ENCODE assay signal across 8 cellular contexts in the genomic region with DNA sequence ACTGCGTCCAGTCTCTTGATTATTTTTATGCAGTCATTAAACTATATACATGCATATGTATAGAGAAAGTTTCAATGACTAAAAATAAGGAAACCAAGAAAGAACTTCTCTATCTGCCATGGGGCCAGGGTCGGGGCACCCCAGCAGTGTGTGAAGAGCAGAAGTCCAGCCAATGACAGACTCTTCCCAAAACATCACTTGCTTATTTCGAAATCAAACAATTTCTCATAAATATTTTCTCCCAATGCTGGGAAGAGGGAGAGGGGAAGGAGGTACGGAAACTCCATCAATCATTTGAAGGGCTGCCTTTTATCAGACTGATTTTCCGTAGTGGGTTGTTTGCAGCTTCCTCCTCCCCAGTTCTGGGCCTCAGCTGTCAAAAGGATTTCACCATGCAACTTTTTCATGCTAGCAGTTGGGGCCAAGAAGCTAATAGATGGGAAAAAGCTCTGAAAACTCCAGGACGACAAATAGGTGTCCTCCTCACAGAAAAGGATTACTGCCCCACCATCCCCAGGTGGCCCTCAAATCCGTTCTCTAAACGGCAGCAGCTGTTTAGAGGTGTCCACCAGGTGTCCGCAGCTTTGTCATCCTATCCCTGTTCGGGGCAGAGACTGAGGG. TPM values are rescaled to one million over a fixed set of nuclear protein-coding genes. Genes with fewer than 3 reads are reported as not detected.
DNase-seq lines count a peak whose midpoint lies in the region; ATAC-seq and TF ChIP-seq lines count a peak whose summit lies in the region.

No MANE protein-coding gene starts in this region.

- DNase-seq in A673 (ENCODE audit: low spot score), result peak; percentile 33
- DNase-seq in H9, result no peak
- no peak for DNase-seq in activated B cell treated with CpG ODN at 0.5 μM for 24 hours
- no peak for DNase-seq in COR-L47 (lab: John Stamatoyannopoulos, UW)
- DNase-seq in dermis blood vessel endothelial cell, result no peak

- peaks cover 5% of the 10 kb centered on the region; the same call in 1 of the 2 replicates for H3K79me2 ChIP-seq in H9 (ENCODE audit: insufficient read depth, low read length)

- no peak overlapping the region for H4K91ac ChIP-seq in H9 (ENCODE audit: insufficient read length, low read depth, low read length)

- no peaks in the 10 kb centered on the region for H3K9me3 ChIP-seq in A673 (ENCODE audit: low read depth, low read length, poor library complexity, severe bottlenecking)
- no peaks in the 10 kb centered on the region for H3K9me3 ChIP-seq in H9 (ENCODE audit: control insufficient read depth, low read depth, low read length)
- no peaks in the 10 kb centered on the region for H3K9me3 ChIP-seq in iPS-18c (ENCODE audit: control insufficient read depth, insufficient read depth, low read length)
- H3K9me3 ChIP-seq in stomach smooth muscle (ENCODE audit: control insufficient read depth in 2 of 2, low read length in 2 of 2), result no peaks in the 10 kb centered on the region

- H2BK5ac ChIP-seq in H9 (ENCODE audit: insufficient read length, low read length), result no peak overlapping the region

- POLR2A ChIA-PET in A673 (lab: Charles Lee; ENCODE audit: low non-redundant PET) (no interaction called here), activated B cell treated with CpG ODN at 0.5 μM for 24 hours (lab: Charles Lee) (interaction anchor here (0.6 to 4.1 kb wide), 13 partner anchors 9 to 874 kb away, joined by 3 to 27 read pairs (median 5); partner anchors contain the start of genes CDK9, ST6GALNAC4, ST6GALNAC6 and TOR2A)

- H4K8ac ChIP-seq in H9 (replicated peaks; ENCODE audit: insufficient read length, low read depth, low read length), result no peak overlapping the region

- no peaks in the 10 kb centered on the region for H4K20me1 ChIP-seq in H9 (ENCODE audit: control insufficient read depth, insufficient read depth, insufficient read length)

- H3K4ac ChIP-seq in H9 (ENCODE audit: low read depth, low read length), result no peak overlapping the region

- ATAC-seq in activated B cell treated with CpG ODN at 0.5 μM for 24 hours (ENCODE audit: low read depth) (no peak), esophagus mucosa (no peak)

- no peak overlapping the region for H3K23ac ChIP-seq in H9 (ENCODE audit: insufficient read length, low read depth, low read length)

- H3K4me2 ChIP-seq in H9 (ENCODE audit: insufficient read depth, insufficient read length, low read length), result peak overlapping the region; percentile 97

- H3K4me1 ChIP-seq in A673 (ENCODE audit: insufficient read depth, low read length, poor library complexity, severe bottlenecking) (peaks cover 14% of the 10 kb centered on the region), H9 (ENCODE audit: insufficient read depth, low read length) (peaks cover 3% of the 10 kb centered on the region; the same call in 1 of the 2 replicates), stomach smooth muscle (ENCODE audit: control insufficient read depth, insufficient read depth, low read length) (peaks cover 29% of the 10 kb centered on the region)

- intact Hi-C loops in A673 (cut with micrococcal nuclease; ENCODE audit: unreplicated experiment), result loop anchor here (5.0 kb wide), 1 partner anchor 115 kb away; the partner anchor contains the start of gene ST6GALNAC4
- intact Hi-C loops in activated B cell treated with CpG ODN at 0.5 μM for 24 hours (cut with micrococcal nuclease), result loop anchor here (1.0 to 5.0 kb wide), 6 partner anchors 16 to 325 kb away; partner anchors contain the start of genes CDK9, PTGES2, ST6GALNAC4 and TOR2A

- H3K27me3 ChIP-seq in A673 (replicated peaks; ENCODE audit: insufficient read depth, low read depth, low read length, poor library complexity), result no peaks in the 10 kb centered on the region
- H3K27me3 ChIP-seq in H9 (ENCODE audit: insufficient read depth, low read length), result no peaks in the 10 kb centered on the region
- H3K27me3 ChIP-seq in stomach smooth muscle (ENCODE audit: control insufficient read depth in 1 of 2, insufficient read depth in 2 of 2, low read length in 2 of 2), result no peaks in the 10 kb centered on the region

- peaks cover 6% of the 10 kb centered on the region for H3K23me2 ChIP-seq in H9 (ENCODE audit: insufficient read length, low read depth, low read length, poor library complexity, severe bottlenecking)

- H3K4me3 ChIP-seq in A673 (ENCODE audit: low read depth, low read length, poor library complexity, severe bottlenecking) (peak overlapping the region; percentile 97), iPS-18c (ENCODE audit: insufficient read depth, low read depth, low read length) (peak overlapping the region; percentile 71), stomach smooth muscle (ENCODE audit: low read length in 2 of 2) (peak overlapping the region; percentile 54 to 86)

- no peak overlapping the region for H3T11ph ChIP-seq in H9 (ENCODE audit: low read length)

- no peak overlapping the region for H2AFZ ChIP-seq in H9 (ENCODE audit: low read length)

- H3K56ac ChIP-seq in H9 (ENCODE audit: insufficient read length, low read depth, low read length), result no peak overlapping the region

- H3K27ac Mint-ChIP-seq in H9, result peak overlapping the region; percentile 72 to 97 (median 92); a peak in 6 of 7 replicates
- H3K27ac Mint-ChIP-seq in activated B cell treated with CpG ODN at 0.5 μM for 24 hours, result peak overlapping the region; percentile 84

- H3K36me3 Mint-ChIP-seq in H9 (ENCODE audit: insufficient read depth in 1 of 3, low read depth in 3 of 3) (peaks cover 10 to 12% (median 11%) of the 10 kb centered on the region in 3 experiments), activated B cell treated with CpG ODN at 0.5 μM for 24 hours (ENCODE audit: low read depth) (peaks cover 16% of the 10 kb centered on the region)

- H3K9me3 Mint-ChIP-seq in H9, result no peaks in the 10 kb centered on the region
- no peaks in the 10 kb centered on the region for H3K9me3 Mint-ChIP-seq in activated B cell treated with CpG ODN at 0.5 μM for 24 hours

- H3K18ac ChIP-seq in H9 (ENCODE audit: insufficient read length, low read depth, low read length), result peak overlapping the region; percentile 28

- CTCF ChIA-PET in A673 (lab: Charles Lee), result no interaction called here
- CTCF ChIA-PET in activated B cell treated with CpG ODN at 0.5 μM for 24 hours (lab: Charles Lee), result interaction anchor here (0.9 to 1.5 kb wide), 5 partner anchors 15 to 68 kb away, joined by 3 to 5 read pairs (median 3); partner anchors contain the start of genes CDK9 and TOR2A

- H3K4me3 Mint-ChIP-seq in H9 (peak overlapping the region; percentile 77 to 97), activated B cell treated with CpG ODN at 0.5 μM for 24 hours (peak overlapping the region; percentile 85)

- no peak overlapping the region for H2BK15ac ChIP-seq in H9 (ENCODE audit: low read depth, low read length)

- no peak for TF ChIP-seq CTCF in A673 (conservative IDR thresholded peaks at IDR 0.05; ENCODE audit: low read depth, low read length)
- peak; percentile 53; the same call in 2 of the 3 replicates for TF ChIP-seq CTCF in H9 (conservative IDR thresholded peaks at IDR 0.05)
- no peak for TF ChIP-seq CTCF in activated B cell treated with CpG ODN at 0.5 μM for 24 hours (IDR thresholded peaks at IDR 0.05)

- no peak overlapping the region for H4K5ac ChIP-seq in H9 (ENCODE audit: insufficient read length, low read depth, low read length)

- H3K9ac ChIP-seq in H9 (ENCODE audit: extremely low read depth, insufficient read length, low read length) (no peak overlapping the region), stomach smooth muscle (ENCODE audit: low read length in 2 of 2) (peak overlapping the region; percentile 43 to 80)

- peaks cover 8 to 15% of the 10 kb centered on the region in 2 experiments for H3K4me1 Mint-ChIP-seq in H9
- H3K4me1 Mint-ChIP-seq in activated B cell treated with CpG ODN at 0.5 μM for 24 hours, result peaks cover 39% of the 10 kb centered on the region

- no peak overlapping the region for H2BK120ac ChIP-seq in H9 (ENCODE audit: low read depth, low read length, poor library complexity, severe bottlenecking)

- no peak overlapping the region for H2BK20ac ChIP-seq in H9 (ENCODE audit: low read depth, low read length, poor library complexity, severe bottlenecking)

- peaks cover 4% of the 10 kb centered on the region; the same call in 1 of the 2 replicates for H3K27me3 Mint-ChIP-seq in H9 (ENCODE audit: low read depth)
- no peaks in the 10 kb centered on the region for H3K27me3 Mint-ChIP-seq in activated B cell treated with CpG ODN at 0.5 μM for 24 hours

- no CpG with 5 or more reads among the region's 10 CpGs for WGBS in H9 (ENCODE audit: extremely low coverage, insufficient read length, low lambda C conversion rate)

- H3K36me3 ChIP-seq in A673 (ENCODE audit: insufficient read depth, low read length, poor library complexity, severe bottlenecking) (peaks cover 7% of the 10 kb centered on the region), stomach smooth muscle (ENCODE audit: control insufficient read depth in 2 of 2, insufficient read depth in 2 of 2, low read length in 2 of 2) (peaks cover 3 to 7% of the 10 kb centered on the region in 2 donors)

- H3K27ac ChIP-seq in A673 (ENCODE audit: low read depth, low read length, poor library complexity, severe bottlenecking), result peak overlapping the region; percentile 96
- no peak overlapping the region for H3K27ac ChIP-seq in H9 (ENCODE audit: insufficient read length, low read depth, low read length)
- peak overlapping the region; percentile 81 for H3K27ac ChIP-seq in stomach smooth muscle (ENCODE audit: low read length)

- peaks cover 3% of the 10 kb centered on the region for H3K79me1 ChIP-seq in H9 (ENCODE audit: insufficient read depth, low read depth, low read length, poor library complexity, severe bottlenecking)

- H3K14ac ChIP-seq in H9 (ENCODE audit: insufficient read depth, low read length), result peak overlapping the region; percentile 49; the same call in 1 of the 2 replicates

- H2BK12ac ChIP-seq in H9 (ENCODE audit: insufficient read length, low read depth, low read length), result no peak overlapping the region

- no TSS peak for BruUV-seq in A673 (replicated peaks; lab: Mats Ljungman, UMichigan)

- no peak overlapping the region for H2AK5ac ChIP-seq in H9 (ENCODE audit: insufficient read length, low read length)

RNA-seq across cellular contexts. Expression of gene FPGS, which starts 0.6 kb away (rescaled TPM):
- total RNA-seq in A673 (2021), result 74.9 and 78.2 TPM in 2 replicates
- 68.4 TPM in 2 replicates for total RNA-seq in H9 (2021)
- 105 and 135 TPM in 2 replicates for total RNA-seq in activated B cell treated with CpG ODN at 0.5 μM for 24 hours
- total RNA-seq in dermis blood vessel endothelial cell, result 64.2 and 93.8 TPM in 2 replicates
- 28.3 TPM for total RNA-seq in esophagus mucosa

RNA-seq across cellular contexts. Expression of gene CDK9, which starts 16.2 kb away (rescaled TPM):
- total RNA-seq in A673 (2021) (68.0 and 77.7 TPM in 2 replicates), H9 (2021) (85.7 and 87.8 TPM in 2 replicates), activated B cell treated with CpG ODN at 0.5 μM for 24 hours (132 and 137 TPM in 2 replicates), dermis blood vessel endothelial cell (102 and 116 TPM in 2 replicates), esophagus mucosa (38.3 TPM)

RNA-seq across cellular contexts. Expression of gene SH2D3C, which starts 23.6 kb away (rescaled TPM):
- total RNA-seq in A673 (2021) (not detected in 2 replicates), H9 (2021) (1.3 and 1.7 TPM in 2 replicates), activated B cell treated with CpG ODN at 0.5 μM for 24 hours (49.2 and 51.8 TPM in 2 replicates), dermis blood vessel endothelial cell (77.8 and 95.6 TPM in 2 replicates), esophagus mucosa (1.9 TPM)

RNA-seq across cellular contexts. Expression of gene ENG, which starts 52.4 kb away (rescaled TPM):
- 29.9 and 31.1 TPM in 2 replicates for total RNA-seq in A673 (2021)
- 1.8 and 2.1 TPM in 2 replicates for total RNA-seq in H9 (2021)
- total RNA-seq in activated B cell treated with CpG ODN at 0.5 μM for 24 hours, result 4.8 and 6.1 TPM in 2 replicates
- total RNA-seq in dermis blood vessel endothelial cell, result 84.2 and 165 TPM in 2 replicates
- total RNA-seq in esophagus mucosa, result 14.3 TPM

Comparison
In these comparisons a context has a peak if more than half of its experiments do, and no peak if none do; other contexts are left out.
1. RNA of gene SH2D3C, which starts 23.6 kb away (total RNA-seq): 77.8 to 95.6 TPM in dermis blood vessel endothelial cell and 49.2 to 51.8 TPM in activated B cell treated with CpG ODN at 0.5 μM for 24 hours; 1.9 TPM in esophagus mucosa (single experiment), 1.3 to 1.7 TPM in H9 and not detected in A673; every median in the first group is over 10 times any median in the second.
2. Peak in every context shown above with its lines, with median percentiles within 50 percentile points of each other: H3K4me3 ChIP-seq.